ENCODE assay signal across 26 cellular contexts in the genomic region with DNA sequence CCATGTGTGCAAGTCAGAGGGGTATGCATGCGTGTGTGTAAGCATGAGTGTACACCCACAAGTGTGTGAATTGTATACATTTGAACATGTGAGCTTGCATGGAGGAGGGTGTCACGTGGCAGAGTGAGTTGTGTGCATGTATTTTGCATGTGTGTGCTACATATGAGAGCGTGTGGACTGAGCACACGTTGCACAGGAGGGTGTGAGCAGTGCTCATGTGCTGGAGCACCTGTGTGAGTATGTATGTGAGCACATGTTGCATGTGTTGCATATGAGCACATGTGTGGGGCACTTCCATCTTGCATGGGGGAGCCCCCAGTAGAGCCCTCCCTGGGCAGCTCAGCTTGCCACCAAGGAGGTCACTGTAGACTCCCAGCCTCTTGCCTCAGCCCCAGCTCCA.
"Had no signal": no experiment of that assay in that cellular context is flagged by ENCODE, and none has a peak within 500 bp of the region (broad histone marks: within the 10 kb centered on the region; RNA-seq: fewer than 3 reads in every experiment).

No MANE protein-coding gene starts in this region.

- H3K4me1 ChIP-seq: gastroesophageal sphincter, heart left ventricle, neural progenitor cell, sigmoid colon, testis had no signal

- DNase-seq: activated CD4-positive, alpha-beta memory T cell treated with anti-CD3 and anti-CD28 coated beads, Interleukin-2, amount 10 ng/mL, durations not matched to agents 7 days and 5 days; activated CD4-positive, alpha-beta T cell treated with anti-CD3 and anti-CD28 coated beads, Interleukin-2, amount 10 ng/mL, durations not matched to agents 24 days and 14 days; endodermal cell; heart left ventricle; left ventricle myocardium superior; mammary epithelial cell; naive thymus-derived CD8-positive, alpha-beta T cell; retina; sigmoid colon; stimulated activated CD4-positive, alpha-beta T cell treated with anti-CD3 and anti-CD28 coated beads, Interleukin-2, amount 100 ng/mL, for 48 hours; stimulated activated naive CD4-positive, alpha-beta T cell; testis; trophoblast cell had no signal

- H3K4me1 Mint-ChIP-seq: activated CD4-positive, alpha-beta memory T cell treated with anti-CD3 and anti-CD28 coated beads, Interleukin-2, amount 10 ng/mL, durations not matched to agents 7 days and 5 days; activated T-helper 17 cell treated with anti-CD3 and anti-CD28 coated beads, Interleukin-2, amount 50 U/mL, for 72 hours; central memory CD8-positive, alpha-beta T cell; endodermal cell; mesothelial cell of epicardium had no signal

- FAIRE-seq: astrocyte, islet of Langerhans had no signal

- H3K9me3 ChIP-seq: gastroesophageal sphincter, heart left ventricle, sigmoid colon, testis, vagina had no signal

- H3K27me3 Mint-ChIP-seq: progenitor cell of endocrine pancreas had no signal

- H3K27ac Mint-ChIP-seq: activated CD4-positive, alpha-beta memory T cell treated with anti-CD3 and anti-CD28 coated beads, Interleukin-2, amount 10 ng/mL, durations not matched to agents 7 days and 5 days; activated CD4-positive, alpha-beta T cell treated with anti-CD3 and anti-CD28 coated beads, Interleukin-2, amount 10 ng/mL, durations not matched to agents 24 days and 14 days; activated T-helper 17 cell treated with anti-CD3 and anti-CD28 coated beads, Interleukin-2, amount 50 U/mL, for 72 hours; endodermal cell; mesothelial cell of epicardium; neural progenitor cell had no signal

- H3K27me3 ChIP-seq: neural progenitor cell, testis, vagina had no signal

- ATAC-seq: activated naive CD4-positive, alpha-beta T cell treated with anti-CD3 and anti-CD28 coated beads, Interleukin-2, amount 50 U/mL, for 72 hours; activated T-helper 17 cell treated with anti-CD3 and anti-CD28 coated beads, Interleukin-2, amount 50 U/mL, for 72 hours; gastroesophageal sphincter; left ventricle myocardium superior; naive thymus-derived CD8-positive, alpha-beta T cell had no signal

- H3K9ac ChIP-seq: neural progenitor cell had no signal

- H3K4me3 Mint-ChIP-seq: activated CD4-positive, alpha-beta memory T cell treated with anti-CD3 and anti-CD28 coated beads, Interleukin-2, amount 10 ng/mL, durations not matched to agents 7 days and 5 days; activated CD4-positive, alpha-beta T cell treated with anti-CD3 and anti-CD28 coated beads, Interleukin-2, amount 10 ng/mL, durations not matched to agents 24 days and 14 days; activated T-helper 17 cell treated with anti-CD3 and anti-CD28 coated beads, Interleukin-2, amount 50 U/mL, for 72 hours; central memory CD8-positive, alpha-beta T cell; endodermal cell; mesothelial cell of epicardium; neural progenitor cell had no signal

- H3K36me3 ChIP-seq: gastroesophageal sphincter, heart left ventricle, neural progenitor cell, sigmoid colon, vagina had no signal

- H3K9me3 Mint-ChIP-seq: activated CD4-positive, alpha-beta memory T cell treated with anti-CD3 and anti-CD28 coated beads, Interleukin-2, amount 10 ng/mL, durations not matched to agents 7 days and 5 days; activated CD4-positive, alpha-beta T cell treated with anti-CD3 and anti-CD28 coated beads, Interleukin-2, amount 10 ng/mL, durations not matched to agents 24 days and 14 days; activated naive CD4-positive, alpha-beta T cell treated with anti-CD3 and anti-CD28 coated beads, Interleukin-2, amount 50 U/mL, for 72 hours; activated T-helper 17 cell treated with anti-CD3 and anti-CD28 coated beads, Interleukin-2, amount 50 U/mL, for 72 hours; central memory CD8-positive, alpha-beta T cell; endodermal cell; mesothelial cell of epicardium; naive thymus-derived CD8-positive, alpha-beta T cell; neural progenitor cell had no signal

- H3K4me3 ChIP-seq: coronary artery, gastroesophageal sphincter, heart left ventricle, neural progenitor cell, sigmoid colon, smooth muscle cell, testis, vagina had no signal

- H3K36me3 Mint-ChIP-seq: activated naive CD4-positive, alpha-beta T cell treated with anti-CD3 and anti-CD28 coated beads, Interleukin-2, amount 50 U/mL, for 72 hours; naive thymus-derived CD8-positive, alpha-beta T cell; neural progenitor cell had no signal

- H3K4me2 ChIP-seq: neural progenitor cell, smooth muscle cell had no signal

- H3K27ac ChIP-seq: coronary artery, epithelial cell of prostate, gastroesophageal sphincter, heart left ventricle, neural progenitor cell, sigmoid colon, testis, vagina had no signal

- H2AFZ ChIP-seq: neural progenitor cell had no signal
